ENCODE assay signal across 1 cellular context in the genomic region with DNA sequence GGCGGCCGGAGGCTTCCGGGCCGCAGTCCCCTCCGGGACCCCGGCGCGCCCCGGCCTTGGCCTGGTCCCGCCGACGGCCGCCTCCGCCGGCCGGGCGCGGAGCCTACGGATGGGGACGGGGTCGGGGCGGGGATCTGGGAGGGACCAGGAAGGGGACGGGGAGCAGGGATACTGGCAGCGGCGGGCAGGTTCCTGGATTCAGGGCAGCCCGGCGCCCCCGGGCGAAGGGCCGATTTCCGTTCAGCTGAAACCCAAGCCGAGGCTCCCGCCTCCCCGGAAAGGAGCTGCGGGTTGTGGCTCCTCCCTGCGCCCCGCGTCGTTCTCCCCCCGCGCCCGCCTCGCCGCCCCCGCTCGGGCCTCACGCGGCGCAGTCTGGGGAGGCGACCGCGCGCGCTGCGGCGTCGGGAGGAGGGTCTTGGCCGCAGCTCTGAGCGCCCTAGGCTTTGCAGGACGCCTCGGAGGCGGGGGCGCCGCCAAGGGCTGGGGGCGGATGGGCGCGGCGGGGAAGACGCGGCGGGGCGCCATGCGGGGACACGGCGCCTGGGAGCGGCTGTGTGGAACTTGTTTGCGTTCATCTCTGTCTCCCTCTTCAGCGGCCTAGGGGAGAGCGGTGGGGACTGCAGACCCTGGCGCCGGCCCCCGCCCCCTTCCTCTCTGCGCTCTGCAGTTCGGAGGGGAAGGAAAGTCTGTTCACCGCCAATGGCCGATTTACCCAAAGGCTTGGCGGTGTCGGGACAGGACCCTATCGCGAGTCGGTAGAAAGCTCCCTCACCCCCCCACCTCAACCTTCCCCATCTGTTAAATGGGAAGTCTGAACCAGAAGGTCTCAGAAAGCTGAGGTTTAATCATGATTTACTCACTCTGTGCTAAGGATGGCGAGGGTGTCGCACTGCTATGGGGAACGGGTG.
A peak's percentile ranks its signal among the peaks of the same experiment; 100 is the strongest.
TF ChIP-seq lines count a peak whose summit lies in the region.

No MANE protein-coding gene starts in this region.

TF ChIP-seq in HepG2, 621 proteins besides CTCF, POLR2A, EP300 and RAD21 (continued from another document and continues in another):
- no peak; the same call in 1 of the 2 replicates for TF ChIP-seq ZNF773 (CRISPR knock-in tag; IDR thresholded peaks at IDR 0.05; ENCODE audit: borderline replicate concordance)
- TF ChIP-seq ETV6 (CRISPR knock-in tag; conservative IDR thresholded peaks at IDR 0.05): no peak
- TF ChIP-seq, protein P1, sequence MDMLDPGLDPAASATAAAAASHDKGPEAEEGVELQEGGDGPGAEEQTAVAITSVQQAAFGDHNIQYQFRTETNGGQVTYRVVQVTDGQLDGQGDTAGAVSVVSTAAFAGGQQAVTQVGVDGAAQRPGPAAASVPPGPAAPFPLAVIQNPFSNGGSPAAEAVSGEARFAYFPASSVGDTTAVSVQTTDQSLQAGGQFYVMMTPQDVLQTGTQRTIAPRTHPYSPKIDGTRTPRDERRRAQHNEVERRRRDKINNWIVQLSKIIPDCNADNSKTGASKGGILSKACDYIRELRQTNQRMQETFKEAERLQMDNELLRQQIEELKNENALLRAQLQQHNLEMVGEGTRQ (IDR thresholded peaks at IDR 0.05; ENCODE audit: low read depth, low read length): no peak
- TF ChIP-seq, protein P1 (CRISPR knock-in tag; IDR thresholded peaks at IDR 0.05; ENCODE audit: borderline replicate concordance): no peak
- TF ChIP-seq ZBTB42 (CRISPR knock-in tag; IDR thresholded peaks at IDR 0.05): no peak
- TF ChIP-seq ZNF567 (CRISPR knock-in tag; IDR thresholded peaks at IDR 0.05; ENCODE audit: borderline replicate concordance): peak; percentile 63; the same call in 1 of the 2 replicates
- TF ChIP-seq, protein P2, sequence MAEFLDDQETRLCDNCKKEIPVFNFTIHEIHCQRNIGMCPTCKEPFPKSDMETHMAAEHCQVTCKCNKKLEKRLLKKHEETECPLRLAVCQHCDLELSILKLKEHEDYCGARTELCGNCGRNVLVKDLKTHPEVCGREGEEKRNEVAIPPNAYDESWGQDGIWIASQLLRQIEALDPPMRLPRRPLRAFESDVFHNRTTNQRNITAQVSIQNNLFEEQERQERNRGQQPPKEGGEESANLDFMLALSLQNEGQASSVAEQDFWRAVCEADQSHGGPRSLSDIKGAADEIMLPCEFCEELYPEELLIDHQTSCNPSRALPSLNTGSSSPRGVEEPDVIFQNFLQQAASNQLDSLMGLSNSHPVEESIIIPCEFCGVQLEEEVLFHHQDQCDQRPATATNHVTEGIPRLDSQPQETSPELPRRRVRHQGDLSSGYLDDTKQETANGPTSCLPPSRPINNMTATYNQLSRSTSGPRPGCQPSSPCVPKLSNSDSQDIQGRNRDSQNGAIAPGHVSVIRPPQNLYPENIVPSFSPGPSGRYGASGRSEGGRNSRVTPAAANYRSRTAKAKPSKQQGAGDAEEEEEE (CRISPR knock-in tag; IDR thresholded peaks at IDR 0.05; ENCODE audit: borderline replicate concordance): no peak
- TF ChIP-seq, protein P3, sequence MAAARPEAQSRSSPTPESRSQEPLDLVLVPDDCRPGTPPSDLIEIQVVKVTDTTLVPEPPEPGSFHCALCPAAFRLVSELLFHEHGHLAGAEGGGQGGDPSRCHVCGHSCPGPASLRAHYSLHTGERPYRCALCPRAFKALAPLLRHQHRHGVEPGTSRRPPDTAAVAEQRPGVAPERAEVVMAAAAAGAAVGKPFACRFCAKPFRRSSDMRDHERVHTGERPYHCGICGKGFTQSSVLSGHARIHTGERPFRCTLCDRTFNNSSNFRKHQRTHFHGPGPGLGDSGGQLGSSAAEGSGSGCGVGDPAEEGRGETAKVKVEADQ (CRISPR knock-in tag; IDR thresholded peaks at IDR 0.05; ENCODE audit: borderline replicate concordance): peak; percentile 71; the same call in 1 of the 2 replicates
- no peak for TF ChIP-seq NR2F2 (IDR thresholded peaks at IDR 0.05; ENCODE audit: borderline replicate concordance, low read depth)
- TF ChIP-seq FOSL2 (CRISPR knock-in tag; IDR thresholded peaks at IDR 0.05): no peak
- TF ChIP-seq ZBTB7B (CRISPR knock-in tag; IDR thresholded peaks at IDR 0.05): no peak
- TF ChIP-seq STAT5B (CRISPR knock-in tag; IDR thresholded peaks at IDR 0.05): no peak
- TF ChIP-seq ZFYVE20 (CRISPR knock-in tag; IDR thresholded peaks at IDR 0.05; ENCODE audit: borderline replicate concordance, low read depth): peak; percentile 70; the same call in 1 of the 2 replicates
- TF ChIP-seq, protein P4, sequence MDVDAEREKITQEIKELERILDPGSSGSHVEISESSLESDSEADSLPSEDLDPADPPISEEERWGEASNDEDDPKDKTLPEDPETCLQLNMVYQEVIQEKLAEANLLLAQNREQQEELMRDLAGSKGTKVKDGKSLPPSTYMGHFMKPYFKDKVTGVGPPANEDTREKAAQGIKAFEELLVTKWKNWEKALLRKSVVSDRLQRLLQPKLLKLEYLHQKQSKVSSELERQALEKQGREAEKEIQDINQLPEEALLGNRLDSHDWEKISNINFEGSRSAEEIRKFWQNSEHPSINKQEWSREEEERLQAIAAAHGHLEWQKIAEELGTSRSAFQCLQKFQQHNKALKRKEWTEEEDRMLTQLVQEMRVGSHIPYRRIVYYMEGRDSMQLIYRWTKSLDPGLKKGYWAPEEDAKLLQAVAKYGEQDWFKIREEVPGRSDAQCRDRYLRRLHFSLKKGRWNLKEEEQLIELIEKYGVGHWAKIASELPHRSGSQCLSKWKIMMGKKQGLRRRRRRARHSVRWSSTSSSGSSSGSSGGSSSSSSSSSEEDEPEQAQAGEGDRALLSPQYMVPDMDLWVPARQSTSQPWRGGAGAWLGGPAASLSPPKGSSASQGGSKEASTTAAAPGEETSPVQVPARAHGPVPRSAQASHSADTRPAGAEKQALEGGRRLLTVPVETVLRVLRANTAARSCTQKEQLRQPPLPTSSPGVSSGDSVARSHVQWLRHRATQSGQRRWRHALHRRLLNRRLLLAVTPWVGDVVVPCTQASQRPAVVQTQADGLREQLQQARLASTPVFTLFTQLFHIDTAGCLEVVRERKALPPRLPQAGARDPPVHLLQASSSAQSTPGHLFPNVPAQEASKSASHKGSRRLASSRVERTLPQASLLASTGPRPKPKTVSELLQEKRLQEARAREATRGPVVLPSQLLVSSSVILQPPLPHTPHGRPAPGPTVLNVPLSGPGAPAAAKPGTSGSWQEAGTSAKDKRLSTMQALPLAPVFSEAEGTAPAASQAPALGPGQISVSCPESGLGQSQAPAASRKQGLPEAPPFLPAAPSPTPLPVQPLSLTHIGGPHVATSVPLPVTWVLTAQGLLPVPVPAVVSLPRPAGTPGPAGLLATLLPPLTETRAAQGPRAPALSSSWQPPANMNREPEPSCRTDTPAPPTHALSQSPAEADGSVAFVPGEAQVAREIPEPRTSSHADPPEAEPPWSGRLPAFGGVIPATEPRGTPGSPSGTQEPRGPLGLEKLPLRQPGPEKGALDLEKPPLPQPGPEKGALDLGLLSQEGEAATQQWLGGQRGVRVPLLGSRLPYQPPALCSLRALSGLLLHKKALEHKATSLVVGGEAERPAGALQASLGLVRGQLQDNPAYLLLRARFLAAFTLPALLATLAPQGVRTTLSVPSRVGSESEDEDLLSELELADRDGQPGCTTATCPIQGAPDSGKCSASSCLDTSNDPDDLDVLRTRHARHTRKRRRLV (CRISPR knock-in tag; IDR thresholded peaks at IDR 0.05): no peak
- TF ChIP-seq, protein P5, sequence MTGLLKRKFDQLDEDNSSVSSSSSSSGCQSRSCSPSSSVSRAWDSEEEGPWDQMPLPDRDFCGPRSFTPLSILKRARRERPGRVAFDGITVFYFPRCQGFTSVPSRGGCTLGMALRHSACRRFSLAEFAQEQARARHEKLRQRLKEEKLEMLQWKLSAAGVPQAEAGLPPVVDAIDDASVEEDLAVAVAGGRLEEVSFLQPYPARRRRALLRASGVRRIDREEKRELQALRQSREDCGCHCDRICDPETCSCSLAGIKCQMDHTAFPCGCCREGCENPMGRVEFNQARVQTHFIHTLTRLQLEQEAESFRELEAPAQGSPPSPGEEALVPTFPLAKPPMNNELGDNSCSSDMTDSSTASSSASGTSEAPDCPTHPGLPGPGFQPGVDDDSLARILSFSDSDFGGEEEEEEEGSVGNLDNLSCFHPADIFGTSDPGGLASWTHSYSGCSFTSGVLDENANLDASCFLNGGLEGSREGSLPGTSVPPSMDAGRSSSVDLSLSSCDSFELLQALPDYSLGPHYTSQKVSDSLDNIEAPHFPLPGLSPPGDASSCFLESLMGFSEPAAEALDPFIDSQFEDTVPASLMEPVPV (CRISPR knock-in tag; IDR thresholded peaks at IDR 0.05): no peak
- TF ChIP-seq KMT2B (CRISPR knock-in tag; IDR thresholded peaks at IDR 0.05): no peak
- no peak for TF ChIP-seq POLR2G (IDR thresholded peaks at IDR 0.05; ENCODE audit: low read depth, low read length)
- no peak for TF ChIP-seq ZNF772 (CRISPR knock-in tag; IDR thresholded peaks at IDR 0.05)
- TF ChIP-seq NFATC3 (CRISPR knock-in tag; IDR thresholded peaks at IDR 0.05): no peak
- TF ChIP-seq LCORL (IDR thresholded peaks at IDR 0.05): no peak
- TF ChIP-seq LCORL (CRISPR knock-in tag; IDR thresholded peaks at IDR 0.05): peak; percentile 11; the same call in 1 of the 2 replicates
- TF ChIP-seq ZNF264 (CRISPR knock-in tag; IDR thresholded peaks at IDR 0.05): no peak
- peak; percentile 14 for TF ChIP-seq CBX1 (IDR thresholded peaks at IDR 0.05; ENCODE audit: low read depth)
- TF ChIP-seq, protein P6, sequence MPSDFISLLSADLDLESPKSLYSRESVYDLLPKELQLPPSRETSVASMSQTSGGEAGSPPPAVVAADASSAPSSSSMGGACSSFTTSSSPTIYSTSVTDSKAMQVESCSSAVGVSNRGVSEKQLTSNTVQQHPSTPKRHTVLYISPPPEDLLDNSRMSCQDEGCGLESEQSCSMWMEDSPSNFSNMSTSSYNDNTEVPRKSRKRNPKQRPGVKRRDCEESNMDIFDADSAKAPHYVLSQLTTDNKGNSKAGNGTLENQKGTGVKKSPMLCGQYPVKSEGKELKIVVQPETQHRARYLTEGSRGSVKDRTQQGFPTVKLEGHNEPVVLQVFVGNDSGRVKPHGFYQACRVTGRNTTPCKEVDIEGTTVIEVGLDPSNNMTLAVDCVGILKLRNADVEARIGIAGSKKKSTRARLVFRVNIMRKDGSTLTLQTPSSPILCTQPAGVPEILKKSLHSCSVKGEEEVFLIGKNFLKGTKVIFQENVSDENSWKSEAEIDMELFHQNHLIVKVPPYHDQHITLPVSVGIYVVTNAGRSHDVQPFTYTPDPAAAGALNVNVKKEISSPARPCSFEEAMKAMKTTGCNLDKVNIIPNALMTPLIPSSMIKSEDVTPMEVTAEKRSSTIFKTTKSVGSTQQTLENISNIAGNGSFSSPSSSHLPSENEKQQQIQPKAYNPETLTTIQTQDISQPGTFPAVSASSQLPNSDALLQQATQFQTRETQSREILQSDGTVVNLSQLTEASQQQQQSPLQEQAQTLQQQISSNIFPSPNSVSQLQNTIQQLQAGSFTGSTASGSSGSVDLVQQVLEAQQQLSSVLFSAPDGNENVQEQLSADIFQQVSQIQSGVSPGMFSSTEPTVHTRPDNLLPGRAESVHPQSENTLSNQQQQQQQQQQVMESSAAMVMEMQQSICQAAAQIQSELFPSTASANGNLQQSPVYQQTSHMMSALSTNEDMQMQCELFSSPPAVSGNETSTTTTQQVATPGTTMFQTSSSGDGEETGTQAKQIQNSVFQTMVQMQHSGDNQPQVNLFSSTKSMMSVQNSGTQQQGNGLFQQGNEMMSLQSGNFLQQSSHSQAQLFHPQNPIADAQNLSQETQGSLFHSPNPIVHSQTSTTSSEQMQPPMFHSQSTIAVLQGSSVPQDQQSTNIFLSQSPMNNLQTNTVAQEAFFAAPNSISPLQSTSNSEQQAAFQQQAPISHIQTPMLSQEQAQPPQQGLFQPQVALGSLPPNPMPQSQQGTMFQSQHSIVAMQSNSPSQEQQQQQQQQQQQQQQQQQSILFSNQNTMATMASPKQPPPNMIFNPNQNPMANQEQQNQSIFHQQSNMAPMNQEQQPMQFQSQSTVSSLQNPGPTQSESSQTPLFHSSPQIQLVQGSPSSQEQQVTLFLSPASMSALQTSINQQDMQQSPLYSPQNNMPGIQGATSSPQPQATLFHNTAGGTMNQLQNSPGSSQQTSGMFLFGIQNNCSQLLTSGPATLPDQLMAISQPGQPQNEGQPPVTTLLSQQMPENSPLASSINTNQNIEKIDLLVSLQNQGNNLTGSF (CRISPR knock-in tag; IDR thresholded peaks at IDR 0.05): no peak; the same call in 1 of the 2 replicates
- no peak for TF ChIP-seq YEATS2 (CRISPR knock-in tag; IDR thresholded peaks at IDR 0.05; ENCODE audit: borderline replicate concordance)
- TF ChIP-seq PRMT3 (CRISPR knock-in tag; IDR thresholded peaks at IDR 0.05; ENCODE audit: borderline replicate concordance, low read depth): no peak
- no peak for TF ChIP-seq HDAC2 (CRISPR knock-in tag; IDR thresholded peaks at IDR 0.05)
- 0 out of 2 replicates have a peak, but pooled peaks have one; percentile 64 for TF ChIP-seq ZSCAN12 (CRISPR knock-in tag; IDR thresholded peaks at IDR 0.05)
- TF ChIP-seq SNRNP70 (IDR thresholded peaks at IDR 0.05; ENCODE audit: low read depth, low read length): no peak
- TF ChIP-seq ZNF160 (CRISPR knock-in tag; IDR thresholded peaks at IDR 0.05): 0 out of 2 replicates have a peak, but pooled peaks have one; percentile 29
- TF ChIP-seq ATRX (CRISPR knock-in tag; IDR thresholded peaks at IDR 0.05; ENCODE audit: borderline replicate concordance): no peak
- TF ChIP-seq, protein P7, sequence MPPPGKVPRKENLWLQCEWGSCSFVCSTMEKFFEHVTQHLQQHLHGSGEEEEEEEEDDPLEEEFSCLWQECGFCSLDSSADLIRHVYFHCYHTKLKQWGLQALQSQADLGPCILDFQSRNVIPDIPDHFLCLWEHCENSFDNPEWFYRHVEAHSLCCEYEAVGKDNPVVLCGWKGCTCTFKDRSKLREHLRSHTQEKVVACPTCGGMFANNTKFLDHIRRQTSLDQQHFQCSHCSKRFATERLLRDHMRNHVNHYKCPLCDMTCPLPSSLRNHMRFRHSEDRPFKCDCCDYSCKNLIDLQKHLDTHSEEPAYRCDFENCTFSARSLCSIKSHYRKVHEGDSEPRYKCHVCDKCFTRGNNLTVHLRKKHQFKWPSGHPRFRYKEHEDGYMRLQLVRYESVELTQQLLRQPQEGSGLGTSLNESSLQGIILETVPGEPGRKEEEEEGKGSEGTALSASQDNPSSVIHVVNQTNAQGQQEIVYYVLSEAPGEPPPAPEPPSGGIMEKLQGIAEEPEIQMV (CRISPR knock-in tag; IDR thresholded peaks at IDR 0.05; ENCODE audit: low read depth): no peak
- no peak; the same call in 1 of the 2 replicates for TF ChIP-seq ARHGAP35 (CRISPR knock-in tag; IDR thresholded peaks at IDR 0.05; ENCODE audit: borderline replicate concordance)
- no peak for TF ChIP-seq ZNF180 (CRISPR knock-in tag; IDR thresholded peaks at IDR 0.05; ENCODE audit: borderline replicate concordance, low read depth)
- TF ChIP-seq, protein P8, sequence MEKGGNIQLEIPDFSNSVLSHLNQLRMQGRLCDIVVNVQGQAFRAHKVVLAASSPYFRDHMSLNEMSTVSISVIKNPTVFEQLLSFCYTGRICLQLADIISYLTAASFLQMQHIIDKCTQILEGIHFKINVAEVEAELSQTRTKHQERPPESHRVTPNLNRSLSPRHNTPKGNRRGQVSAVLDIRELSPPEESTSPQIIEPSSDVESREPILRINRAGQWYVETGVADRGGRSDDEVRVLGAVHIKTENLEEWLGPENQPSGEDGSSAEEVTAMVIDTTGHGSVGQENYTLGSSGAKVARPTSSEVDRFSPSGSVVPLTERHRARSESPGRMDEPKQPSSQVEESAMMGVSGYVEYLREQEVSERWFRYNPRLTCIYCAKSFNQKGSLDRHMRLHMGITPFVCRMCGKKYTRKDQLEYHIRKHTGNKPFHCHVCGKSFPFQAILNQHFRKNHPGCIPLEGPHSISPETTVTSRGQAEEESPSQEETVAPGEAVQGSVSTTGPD (CRISPR knock-in tag; IDR thresholded peaks at IDR 0.05): no peak
- TF ChIP-seq ZNF20 (CRISPR knock-in tag; IDR thresholded peaks at IDR 0.05): no peak
- no peak for TF ChIP-seq SMAD9 (CRISPR knock-in tag; IDR thresholded peaks at IDR 0.05)
